Comparison of ENCODE assay signal across 10 cellular contexts in the genomic region with DNA sequence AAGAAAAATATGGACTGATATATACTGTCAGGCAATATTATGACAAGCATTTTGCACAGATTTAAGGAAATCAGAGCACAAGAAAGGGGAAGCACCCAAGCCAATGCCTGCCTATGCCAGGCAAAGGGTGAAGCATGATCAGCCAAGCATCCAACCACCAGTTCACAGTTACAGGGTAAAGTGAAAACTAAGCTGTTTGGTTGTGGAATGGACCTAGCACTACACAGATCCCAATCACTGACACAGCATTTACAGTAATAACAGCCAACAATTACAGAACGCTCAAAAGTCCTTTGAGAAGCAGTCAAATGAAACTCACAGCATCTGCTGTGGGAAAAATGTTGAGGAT.
DNase-seq lines count a peak whose midpoint lies in the region; ATAC-seq and TF ChIP-seq lines count a peak whose summit lies in the region.
"Had no signal": no experiment of that assay in that cellular context is flagged by ENCODE, and none has a peak within 500 bp of the region (broad histone marks: within the 10 kb centered on the region; RNA-seq: fewer than 3 reads in every experiment).

No MANE protein-coding gene starts in this region.

- DNase-seq in dorsolateral prefrontal cortex, result no peak
- DNase-seq in activated gamma-delta T cell (lab: John Stamatoyannopoulos, UW), result no peak
- no peak for DNase-seq in NCI-H524 treated with DMSO at 0.1 percent for 48 hours (lab: John Stamatoyannopoulos, UW)
- no peak for DNase-seq in COR-L47 (lab: John Stamatoyannopoulos, UW)
- DNase-seq: NCI-H446 had no signal

- intact Hi-C loops in dorsolateral prefrontal cortex (cut with DNase I), result no loop called here

- TF ChIP-seq CTCF in dorsolateral prefrontal cortex (IDR thresholded peaks at IDR 0.05 in 54 of 56, conservative IDR thresholded peaks at IDR 0.05 in 2 of 56; ENCODE audit: low read depth in 1 of 56, partially characterized antibody in 56 of 56), result no peak

- ATAC-seq in GM18499 (IDR thresholded peaks at IDR 0.05; ENCODE audit: insufficient read depth, unreplicated experiment) (peak; percentile 72), GM21390 (IDR thresholded peaks at IDR 0.05; ENCODE audit: unreplicated experiment) (peak; percentile 91), HG03175 (IDR thresholded peaks at IDR 0.05; ENCODE audit: unreplicated experiment) (peak; percentile 98), esophagus mucosa (peak; percentile 42)

- H3K27ac ChIP-seq in dorsolateral prefrontal cortex, result peak overlapping the region in 1 of 59 donors; percentile 6
- H3K27ac ChIP-seq: ascending aorta had no signal

- peaks cover 0 to 15% (median 0%) of the 10 kb centered on the region in 45 donors for H3K27me3 ChIP-seq in dorsolateral prefrontal cortex
- H3K27me3 ChIP-seq: ascending aorta had no signal

- no peak overlapping the region for H3K4me3 ChIP-seq in dorsolateral prefrontal cortex
- H3K4me3 ChIP-seq: ascending aorta had no signal

Comparison
In these comparisons a context has a peak if more than half of its experiments do, and no peak if none do; other contexts are left out.
1. ATAC-seq: peak in every context shown above with its lines; median percentile 98 in HG03175; 91 in GM21390; 72 in GM18499; 42 in esophagus mucosa.